ENCODE assay signal across 14 cellular contexts in genomic region chr22:35128637-35129036, GRCh38.
A peak's percentile ranks its signal among the peaks of the same experiment; 100 is the strongest.
DNase-seq lines count a peak whose midpoint lies in the region; ATAC-seq and TF ChIP-seq lines count a peak whose summit lies in the region.
"Had no signal": no experiment of that assay in that cellular context is flagged by ENCODE, and none has a peak within 500 bp of the region (broad histone marks: within the 10 kb centered on the region; RNA-seq: fewer than 3 reads in every experiment).

No MANE protein-coding gene starts in this region.

- no peaks in the 10 kb centered on the region for H3K27me3 Mint-ChIP-seq in WTC11 (ENCODE audit: low read depth)

- DNase-seq in GM12864 (ENCODE audit: low read depth) (peak; percentile 89), ureter (ENCODE audit: low spot score) (no peak), HEK293T (ENCODE audit: extremely low spot score) (no peak), WTC11 (ENCODE audit: low spot score) (no peak)
- DNase-seq in activated CD8-positive, alpha-beta memory T cell treated with anti-CD3 and anti-CD28 coated beads, Interleukin-2, amount 50 U/mL, for 4 hours, result no peak
- DNase-seq: activated CD4-positive, alpha-beta T cell treated with anti-CD3 and anti-CD28 coated beads for 48 hours; activated effector memory CD4-positive, alpha-beta T cell treated with anti-CD3 and anti-CD28 coated beads, Interleukin-2, amount 50 U/mL, for 16 hours; spleen; upper lobe of left lung had no signal

- peaks cover 23% of the 10 kb centered on the region for H3K4me1 Mint-ChIP-seq in WTC11
- H3K4me1 Mint-ChIP-seq: neural crest cell had no signal

- no peak overlapping the region for H3K4me3 Mint-ChIP-seq in WTC11
- H3K4me3 Mint-ChIP-seq: neural crest cell had no signal

- no peaks in the 10 kb centered on the region for H3K36me3 Mint-ChIP-seq in WTC11

- no peak overlapping the region for H3K4me3 ChIP-seq in GM12864 (ENCODE audit: low read depth, low read length)
- H3K4me3 ChIP-seq: breast epithelium, spleen, upper lobe of left lung had no signal

- ATAC-seq in GM18909 (IDR thresholded peaks at IDR 0.05; ENCODE audit: poor library complexity, unreplicated experiment) (peak; percentile 39), HG02571 (IDR thresholded peaks at IDR 0.05; ENCODE audit: unreplicated experiment) (peak; percentile 45), HG03342 (IDR thresholded peaks at IDR 0.05; ENCODE audit: unreplicated experiment) (peak; percentile 41), WTC11 (no peak)

- CTCF ChIA-PET in HEK293T (lab: Yijun Ruan, JAX), result interaction anchor here (0.7 to 2.6 kb wide), 2 partner anchors 10 to 22 kb away, joined by 3 to 9 read pairs; no protein-coding TSS in a partner anchor
- CTCF ChIA-PET in WTC11 (lab: Charles Lee), result interaction anchor here (1.2 to 1.6 kb wide), 3 partner anchors 12 to 103 kb away, joined by 5 to 6 read pairs (median 6); no protein-coding TSS in a partner anchor

- POLR2A ChIA-PET in HEK293T (lab: Yijun Ruan, JAX) (no interaction called here), WTC11 (lab: Charles Lee) (no interaction called here)

- 0 out of 2 replicates have a peak, but pooled peaks cover 4% of the 10 kb centered on the region for H3K9me3 Mint-ChIP-seq in WTC11
- H3K9me3 Mint-ChIP-seq: neural crest cell had no signal

- H3K27ac Mint-ChIP-seq in WTC11, result no peak overlapping the region

- no peak for TF ChIP-seq CTCF in GM12864 (IDR thresholded peaks at IDR 0.05; ENCODE audit: low read depth, low read length, missing control alignments)
- TF ChIP-seq CTCF in WTC11 (IDR thresholded peaks at IDR 0.05), result no peak

TF ChIP-seq in HEK293T, 16 proteins besides CTCF, POLR2A, EP300 and RAD21:
- TF ChIP-seq CTBP1 (IDR thresholded peaks at IDR 0.05; ENCODE audit: borderline replicate concordance), result no peak
- no peak for TF ChIP-seq LEF1 (IDR thresholded peaks at IDR 0.05; ENCODE audit: borderline replicate concordance)
- no peak for TF ChIP-seq ARNT (IDR thresholded peaks at IDR 0.05)
- no peak for TF ChIP-seq SP1 (IDR thresholded peaks at IDR 0.05)
- no peak for TF ChIP-seq NFRKB (IDR thresholded peaks at IDR 0.05)
- no peak for TF ChIP-seq PKNOX1 (IDR thresholded peaks at IDR 0.05)
- TF ChIP-seq L3MBTL2 (conservative IDR thresholded peaks at IDR 0.05), result no peak
- TF ChIP-seq ZNF384 (IDR thresholded peaks at IDR 0.05), result no peak
- no peak for TF ChIP-seq BHLHE40 (IDR thresholded peaks at IDR 0.05; ENCODE audit: borderline replicate concordance)
- no peak for TF ChIP-seq ELF4 (IDR thresholded peaks at IDR 0.05)
TF ChIP-seq in HEK293T: peak in this region for 0.

TF ChIP-seq in WTC11, 78 proteins besides CTCF, POLR2A, EP300 and RAD21:
- no peak for TF ChIP-seq HMGA2 (CRISPR knock-in tag; IDR thresholded peaks at IDR 0.05)
- no peak for TF ChIP-seq SOX15 (CRISPR knock-in tag; IDR thresholded peaks at IDR 0.05)
- TF ChIP-seq NR2C2 (CRISPR knock-in tag; IDR thresholded peaks at IDR 0.05), result no peak
- no peak for TF ChIP-seq JUN (CRISPR knock-in tag; IDR thresholded peaks at IDR 0.05)
- no peak for TF ChIP-seq ZNF671 (CRISPR knock-in tag; IDR thresholded peaks at IDR 0.05)
- no peak for TF ChIP-seq MLX (CRISPR knock-in tag; IDR thresholded peaks at IDR 0.05)
- TF ChIP-seq ZNF263 (CRISPR knock-in tag; IDR thresholded peaks at IDR 0.05; ENCODE audit: low read depth), result no peak
- no peak for TF ChIP-seq ZNF317 (CRISPR knock-in tag; IDR thresholded peaks at IDR 0.05; ENCODE audit: borderline replicate concordance, low read depth)
- no peak for TF ChIP-seq PRRX2 (CRISPR knock-in tag; IDR thresholded peaks at IDR 0.05)
- TF ChIP-seq ZNF232 (CRISPR knock-in tag; IDR thresholded peaks at IDR 0.05), result no peak
- TF ChIP-seq KAT7 (CRISPR knock-in tag; IDR thresholded peaks at IDR 0.05; ENCODE audit: borderline replicate concordance), result no peak
TF ChIP-seq in WTC11: peak in this region for 0.
